Comparison of ENCODE assay signal across 8 cellular contexts in the genomic region with DNA sequence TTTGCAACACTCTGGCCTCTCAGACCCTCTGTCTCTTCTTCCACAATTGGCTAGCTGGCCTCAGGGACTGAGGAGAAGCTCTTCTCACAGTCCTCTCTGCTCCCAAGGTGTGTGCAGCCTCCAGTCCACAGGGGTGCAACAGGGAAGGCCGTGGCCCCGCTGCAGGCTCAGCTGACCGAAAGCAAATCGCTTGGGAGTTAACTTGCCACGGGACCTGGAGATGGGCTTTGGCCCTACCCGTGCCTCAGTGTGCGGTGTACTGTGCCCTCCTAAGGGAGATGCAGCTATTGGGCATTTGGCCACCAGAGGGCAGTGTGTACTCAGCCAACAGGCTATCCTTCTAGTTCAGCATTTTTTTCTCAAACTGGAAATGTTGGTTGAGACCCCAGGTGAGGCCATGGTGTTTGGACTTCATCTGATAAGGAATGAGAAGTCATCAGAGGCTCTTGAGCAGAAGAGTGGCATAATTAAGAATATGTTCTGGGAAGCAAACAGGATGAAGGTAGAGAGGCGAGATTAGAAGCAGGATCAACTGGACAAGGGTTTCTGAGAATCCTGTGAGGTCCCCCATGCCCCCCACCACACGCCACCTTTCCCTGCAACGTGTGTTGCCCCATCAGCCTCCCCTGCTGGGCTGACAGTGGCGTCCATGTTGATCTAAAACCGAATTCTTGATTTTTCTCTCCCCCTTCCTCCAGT. TPM values are rescaled to one million over a fixed set of nuclear protein-coding genes. Genes with fewer than 3 reads are reported as not detected.
A peak's percentile ranks its signal among the peaks of the same experiment; 100 is the strongest.
DNase-seq lines count a peak whose midpoint lies in the region; TF ChIP-seq lines count a peak whose summit lies in the region.

No MANE protein-coding gene starts in this region.

- H3K9me3 ChIP-seq in SJSA1 (replicated peaks), result no peaks in the 10 kb centered on the region
- no peaks in the 10 kb centered on the region for H3K9me3 ChIP-seq in ovary
- no peaks in the 10 kb centered on the region for H3K9me3 ChIP-seq in transverse colon

- H3K36me3 ChIP-seq in SJSA1 (no peaks in the 10 kb centered on the region), ovary (no peaks in the 10 kb centered on the region), transverse colon (no peaks in the 10 kb centered on the region)

- DNase-seq in GM10248 (ENCODE audit: extremely low spot score) (peak; percentile 82), M059J (ENCODE audit: low read depth) (peak; percentile 68), SJSA1 (ENCODE audit: low read depth in 1 of 2, low spot score in 2 of 2) (peak; percentile 73 to 84), germinal center (ENCODE audit: low spot score) (peak; percentile 79), ovary (peak; percentile 80 to 90 (median 89)), transverse colon (peak; percentile 89), mesenteric fat pad (ENCODE audit: low spot score) (no peak)
- DNase-seq in activated effector memory CD4-positive, alpha-beta T cell treated with Interleukin-2 at 50 U/mL for 16 hours, result peak; percentile 66

- POLR2A ChIA-PET in GM10248 (lab: Yijun Ruan, JAX), result interaction anchor here (1.2 kb wide), 1 partner anchor 131 kb away, joined by 4 read pairs; a partner anchor contains a TSS

- CTCF ChIA-PET in GM10248 (lab: Yijun Ruan, JAX), result interaction anchor here (0.6 to 4.1 kb wide), 54 partner anchors 9 to 1809 kb away, joined by 3 to 41 read pairs (median 4); a partner anchor contains a TSS

- in situ Hi-C loops in transverse colon (cut with MboI; ENCODE audit: low pct_ligation_motif_present in 1 of 4, low pct_unique_long_range_greater_than_20kb in 1 of 4, low sequenced_read_pairs in 3 of 4), result loop anchor here in 3 of 4 donors (5.0 to 10.0 kb wide), 3 partner anchors 185 to 190 kb away; no protein-coding TSS in a partner anchor

- H3K27me3 ChIP-seq in SJSA1 (replicated peaks), result no peaks in the 10 kb centered on the region
- no peaks in the 10 kb centered on the region for H3K27me3 ChIP-seq in ovary
- no peaks in the 10 kb centered on the region for H3K27me3 ChIP-seq in transverse colon

- no peak for TF ChIP-seq EP300 in ovary (IDR thresholded peaks at IDR 0.05)
- no peak for TF ChIP-seq EP300 in transverse colon (IDR thresholded peaks at IDR 0.05; ENCODE audit: low read depth)

- intact Hi-C loops in ovary (cut with DNase I) (loop anchor here in 3 of 4 donors (2.0 to 10.0 kb wide), 4 partner anchors 188 to 708 kb away; a partner anchor contains a TSS), transverse colon (cut with DNase I; ENCODE audit: low total_unique reads) (no loop called here)

- 16 to 17% (median 17%) methylated on average over 12 of the region's 12 CpGs for WGBS in ovary, 3 donors
- WGBS in transverse colon (ENCODE audit: low coverage in 1 of 2), 2 donors, result 20 to 42% methylated on average over 5 to 12 of the region's 12 CpGs

- TF ChIP-seq CTCF in GM10248 (IDR thresholded peaks at IDR 0.05; ENCODE audit: control extremely low read depth, extremely low read depth, low read depth, missing control alignments) (peak; percentile 90), ovary (IDR thresholded peaks at IDR 0.05) (peak; percentile 80 to 94 (median 88)), transverse colon (IDR thresholded peaks at IDR 0.05) (peak; percentile 92 to 96 (median 95))

- H3K4me3 ChIP-seq in SJSA1 (no peak overlapping the region), ovary (no peak overlapping the region), transverse colon (no peak overlapping the region)

- H3K27ac ChIP-seq in SJSA1 (no peak overlapping the region), ovary (no peak overlapping the region), transverse colon (no peak overlapping the region)

- TF ChIP-seq POLR2A in ovary (IDR thresholded peaks at IDR 0.05), result no peak
- TF ChIP-seq POLR2A in transverse colon (IDR thresholded peaks at IDR 0.05), result no peak

- peaks cover 15% of the 10 kb centered on the region for H3K4me1 ChIP-seq in SJSA1 (replicated peaks)
- H3K4me1 ChIP-seq in ovary (ENCODE audit: insufficient read depth), result peaks cover 7% of the 10 kb centered on the region
- peaks cover 0 to 6% (median 0%) of the 10 kb centered on the region in 4 donors for H3K4me1 ChIP-seq in transverse colon

RNA-seq across cellular contexts. Expression of a gene that starts 42.5 kb away (rescaled TPM):
- not detected in 2 replicates for total RNA-seq in M059J (2014; rRNA removed; shearing (Covaris generic))
- total RNA-seq in SJSA1 (2014; rRNA removed; shearing (Covaris generic)), result not detected in 2 replicates
- 10 to 100 TPM in 1 of 7 donors, 1 to 10 TPM in 4, under 1 TPM in 2; 0.23 to 20.6 (median 1.9) TPM for total RNA-seq in ovary
- polyA plus RNA-seq in ovary, result 1 to 10 TPM in 1 of 2 donors, under 1 TPM in 1; 0.52 to 1.1 TPM
- 10 to 100 TPM; 19.7 to 66.8 (median 51.2) TPM for total RNA-seq in transverse colon
- not detected for total RNA-seq in mesenteric fat pad

RNA-seq across cellular contexts. Expression of a gene that starts 55.2 kb away (rescaled TPM):
- total RNA-seq in M059J (2014; rRNA removed; shearing (Covaris generic)), result 0.67 TPM in 1 of 2 replicates, not detected in the other
- total RNA-seq in SJSA1 (2014; rRNA removed; shearing (Covaris generic)), result 0.16 TPM in 1 of 2 replicates, not detected in the other
- total RNA-seq in ovary (10 to 100 TPM in 1 of 7 donors, 1 to 10 TPM in 2, under 1 TPM in 4; 0.13 to 13.2 (median 0.97) TPM), transverse colon (not detected), mesenteric fat pad (0.19 TPM)
- under 1 TPM; 0.18 to 0.40 TPM for polyA plus RNA-seq in ovary

RNA-seq across cellular contexts. Expression of a gene that starts 55.2 kb away (rescaled TPM):
- total RNA-seq in M059J (2014; rRNA removed; shearing (Covaris generic)), result 150 and 165 TPM in 2 replicates
- 235 and 270 TPM in 2 replicates for total RNA-seq in SJSA1 (2014; rRNA removed; shearing (Covaris generic))
- total RNA-seq in ovary (10 to 100 TPM; 22.1 to 49.3 (median 38.5) TPM), transverse colon (10 to 100 TPM; 12.5 to 35.5 (median 30.1) TPM), mesenteric fat pad (55.8 TPM)
- polyA plus RNA-seq in ovary, result 10 to 100 TPM; 38.5 to 59.7 TPM

RNA-seq across cellular contexts. Expression of a gene that starts 58.1 kb away (rescaled TPM):
- total RNA-seq in M059J (2014; rRNA removed; shearing (Covaris generic)), result not detected in 2 replicates
- not detected in 2 replicates for total RNA-seq in SJSA1 (2014; rRNA removed; shearing (Covaris generic))
- 1 to 10 TPM in 2 of 7 donors, under 1 TPM in 3, not detected in 2; 0.42 to 2.1 (median 0.72) TPM for total RNA-seq in ovary
- not detected for polyA plus RNA-seq in ovary
- total RNA-seq in transverse colon, result 100 to 1,000 TPM in 1 of 4 donors, 10 to 100 TPM in 3; 43.8 to 100 (median 57.6) TPM
- not detected for total RNA-seq in mesenteric fat pad
